9 cellular contexts compared by ENCODE assay signal in the genomic region with DNA sequence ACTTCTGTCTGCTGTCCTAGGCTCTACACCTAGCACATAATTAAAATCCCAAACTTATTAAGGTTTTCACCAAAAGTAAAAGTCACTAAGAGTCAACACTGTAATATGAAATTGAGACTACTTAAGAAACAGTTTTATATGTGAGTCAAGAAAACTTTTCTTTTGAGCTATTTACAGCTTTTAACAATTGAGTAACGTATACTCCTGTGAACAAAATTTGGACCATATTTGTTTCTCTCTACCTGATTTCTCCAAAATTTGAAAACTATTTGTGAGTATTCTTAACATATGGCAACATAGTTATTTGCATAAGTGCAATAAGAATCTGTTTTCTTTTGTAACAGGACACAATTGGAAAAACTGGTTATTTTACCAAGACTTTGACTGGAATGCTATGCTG. TPM values are rescaled to one million over a fixed set of nuclear protein-coding genes. Genes with fewer than 3 reads are reported as not detected.
"Had no signal": no experiment of that assay in that cellular context is flagged by ENCODE, and none has a peak within 500 bp of the region (broad histone marks: within the 10 kb centered on the region; RNA-seq: fewer than 3 reads in every experiment).

No MANE protein-coding gene starts in this region.

RNA-seq across cellular contexts. Expression of a gene that starts 26.6 kb away (rescaled TPM):
- polyA plus RNA-seq: neural cell, ovary, pancreas, psoas muscle, right cardiac atrium, sigmoid colon, small intestine, spleen had no signal

RNA-seq across cellular contexts. Expression of a gene that starts 60.0 kb away (rescaled TPM):
- polyA plus RNA-seq: neural cell, ovary, pancreas, psoas muscle, right cardiac atrium, sigmoid colon, small intestine, smooth muscle cell, spleen had no signal
